In genomic region chr16:57782607-57783055, GRCh38 we compare ENCODE assay signal across 1 cellular context.
TF ChIP-seq lines count a peak whose summit lies in the region.

No MANE protein-coding gene starts in this region.

TF ChIP-seq in HepG2, 621 proteins besides CTCF, POLR2A, EP300 and RAD21 (continued from another document):
- TF ChIP-seq AKNA (CRISPR knock-in tag; IDR thresholded peaks at IDR 0.05; ENCODE audit: borderline replicate concordance) (0 out of 2 replicates have a peak, but pooled peaks have one; percentile 14), HDAC1 (CRISPR knock-in tag; IDR thresholded peaks at IDR 0.05) (peak; percentile 95), ZMYM4 (CRISPR knock-in tag; IDR thresholded peaks at IDR 0.05) (peak; percentile 32; the same call in 1 of the 2 replicates), KLF12 (CRISPR knock-in tag; IDR thresholded peaks at IDR 0.05; ENCODE audit: borderline replicate concordance) (peak; percentile 72; the same call in 1 of the 2 replicates), GATA4 (IDR thresholded peaks at IDR 0.05; ENCODE audit: borderline replicate concordance, low read depth) (peak; percentile 49; the same call in 1 of the 2 replicates), ZNF629 (CRISPR knock-in tag; conservative IDR thresholded peaks at IDR 0.05) (peak; percentile 25; the same call in 1 of the 2 replicates), ZBTB25 (CRISPR knock-in tag; IDR thresholded peaks at IDR 0.05) (0 out of 2 replicates have a peak, but pooled peaks have one; percentile 58), HOXA5 (CRISPR knock-in tag; IDR thresholded peaks at IDR 0.05) (peak; percentile 84), SOX5 (CRISPR knock-in tag; IDR thresholded peaks at IDR 0.05; ENCODE audit: borderline replicate concordance) (peak; percentile 91), RCOR2 (CRISPR knock-in tag; IDR thresholded peaks at IDR 0.05) (peak; percentile 93), FOXA3 (CRISPR knock-in tag; IDR thresholded peaks at IDR 0.05) (peak; percentile 83), ZNF317 (CRISPR knock-in tag; IDR thresholded peaks at IDR 0.05) (0 out of 2 replicates have a peak, but pooled peaks have one; percentile 29), ZKSCAN8 (CRISPR knock-in tag; IDR thresholded peaks at IDR 0.05; ENCODE audit: borderline replicate concordance) (peak; percentile 42; the same call in 1 of the 2 replicates), ZBTB43 (CRISPR knock-in tag; conservative IDR thresholded peaks at IDR 0.05) (0 out of 2 replicates have a peak, but pooled peaks have one; percentile 51), TBX2 (CRISPR knock-in tag; IDR thresholded peaks at IDR 0.05; ENCODE audit: borderline replicate concordance) (peak; percentile 69), PHF21A (CRISPR knock-in tag; IDR thresholded peaks at IDR 0.05) (peak; percentile 71), RXRB (CRISPR knock-in tag; IDR thresholded peaks at IDR 0.05; ENCODE audit: borderline replicate concordance) (peak; percentile 81), NFKBIZ (CRISPR knock-in tag; IDR thresholded peaks at IDR 0.05) (peak; percentile 74; the same call in 1 of the 2 replicates), ZFP1 (CRISPR knock-in tag; IDR thresholded peaks at IDR 0.05) (peak; percentile 37; the same call in 1 of the 2 replicates), HOXA3 (CRISPR knock-in tag; IDR thresholded peaks at IDR 0.05) (peak; percentile 88), SOX13 (IDR thresholded peaks at IDR 0.05) (peak; percentile 72), SOX13 (CRISPR knock-in tag; conservative IDR thresholded peaks at IDR 0.05 in 1 of 2, IDR thresholded peaks at IDR 0.05 in 1 of 2) (peak in 1 of 2 experiments; percentile 96; a peak in 2 of 4 replicates), GFI1 (CRISPR knock-in tag; IDR thresholded peaks at IDR 0.05; ENCODE audit: borderline replicate concordance) (peak; percentile 95), ERF (CRISPR knock-in tag; IDR thresholded peaks at IDR 0.05) (peak; percentile 73; the same call in 1 of the 2 replicates), DPF2 (CRISPR knock-in tag; IDR thresholded peaks at IDR 0.05; ENCODE audit: borderline replicate concordance, low read depth) (peak; percentile 84), ZNF160 (CRISPR knock-in tag; IDR thresholded peaks at IDR 0.05) (0 out of 2 replicates have a peak, but pooled peaks have one; percentile 18)
